Comparison of ENCODE assay signal across 1 cellular context in genomic region chr19:1247747-1248453, GRCh38.
TF ChIP-seq lines count a peak whose summit lies in the region.

No MANE protein-coding gene starts in this region.

TF ChIP-seq in K562, 482 proteins besides CTCF, POLR2A, EP300 and RAD21 (continued from another document and continues in another):
- TF ChIP-seq HCFC1 (IDR thresholded peaks at IDR 0.05; ENCODE audit: low read depth, low read length) (no peak; the same call in 1 of the 2 replicates), POLR2B (IDR thresholded peaks at IDR 0.05; ENCODE audit: low read depth, partially characterized antibody) (no peak), EGR1 (conservative IDR thresholded peaks at IDR 0.05) (peak; percentile 71), ZBTB17 (CRISPR knock-in tag; IDR thresholded peaks at IDR 0.05) (no peak), SIX5 (IDR thresholded peaks at IDR 0.05; ENCODE audit: borderline replicate concordance in 1 of 2, insufficient read depth in 1 of 2, low read depth in 1 of 2, low read length in 2 of 2) (no peak), CBFA2T3 (IDR thresholded peaks at IDR 0.05) (no peak), ZNF785 (CRISPR knock-in tag; IDR thresholded peaks at IDR 0.05) (no peak), ETV1 (tag; conservative IDR thresholded peaks at IDR 0.05; ENCODE audit: low read depth) (peak; percentile 85), SREBF2 (CRISPR knock-in tag; IDR thresholded peaks at IDR 0.05) (no peak), ZNF780A (CRISPR knock-in tag; IDR thresholded peaks at IDR 0.05) (peak; percentile 73; the same call in 1 of the 2 replicates), ERF (CRISPR knock-in tag; IDR thresholded peaks at IDR 0.05) (peak; percentile 68), ZNF143 (CRISPR knock-in tag; IDR thresholded peaks at IDR 0.05) (peak; percentile 52; the same call in 1 of the 2 replicates), ZNF449 (CRISPR knock-in tag; IDR thresholded peaks at IDR 0.05) (no peak), HDAC3 (IDR thresholded peaks at IDR 0.05; ENCODE audit: borderline replicate concordance, partially characterized antibody) (no peak), OTX1 (CRISPR knock-in tag; IDR thresholded peaks at IDR 0.05) (no peak), NFATC3 (IDR thresholded peaks at IDR 0.05) (no peak), PTBP1 (IDR thresholded peaks at IDR 0.05; ENCODE audit: low read depth, low read length) (0 out of 2 replicates have a peak, but pooled peaks have one; percentile 61), FOXA3 (CRISPR knock-in tag; conservative IDR thresholded peaks at IDR 0.05 in 1 of 2, IDR thresholded peaks at IDR 0.05 in 1 of 2) (no peak), MAX (CRISPR knock-in tag; IDR thresholded peaks at IDR 0.05) (0 out of 2 replicates have a peak, but pooled peaks have one; percentile 42), SOX6 (IDR thresholded peaks at IDR 0.05) (peak; percentile 29; the same call in 1 of the 2 replicates), RB1 (IDR thresholded peaks at IDR 0.05; ENCODE audit: low read depth) (peak; percentile 16), KDM4B (IDR thresholded peaks at IDR 0.05; ENCODE audit: borderline replicate concordance in 2 of 2, low read depth in 1 of 2) (no peak), RNF2 (IDR thresholded peaks at IDR 0.05) (peak; percentile 45; the same call in 1 of the 2 replicates), CBX1 (IDR thresholded peaks at IDR 0.05; ENCODE audit: low read depth) (peak; percentile 91), NUFIP1 (IDR thresholded peaks at IDR 0.05; ENCODE audit: partially characterized antibody) (no peak), DACH1 (IDR thresholded peaks at IDR 0.05; ENCODE audit: partially characterized antibody) (no peak), PATZ1 (CRISPR knock-in tag; IDR thresholded peaks at IDR 0.05; ENCODE audit: borderline replicate concordance) (no peak), ZSCAN29 (IDR thresholded peaks at IDR 0.05) (no peak), ZNF766 (CRISPR knock-in tag; conservative IDR thresholded peaks at IDR 0.05) (no peak), MYNN (IDR thresholded peaks at IDR 0.05) (peak; percentile 6; the same call in 1 of the 2 replicates), MYNN (CRISPR knock-in tag; IDR thresholded peaks at IDR 0.05) (no peak), POLR3A (IDR thresholded peaks at IDR 0.05; ENCODE audit: borderline replicate concordance, extremely low read depth, insufficient read depth, insufficient read length) (no peak), SAFB (IDR thresholded peaks at IDR 0.05; ENCODE audit: borderline replicate concordance, low read depth, low read length) (no peak), PTRF (tag; IDR thresholded peaks at IDR 0.05) (no peak), HMBOX1 (IDR thresholded peaks at IDR 0.05) (no peak), MTA2 (IDR thresholded peaks at IDR 0.05; ENCODE audit: low read depth) (no peak), TGIF2 (CRISPR knock-in tag; IDR thresholded peaks at IDR 0.05) (no peak), BRCA1 (IDR thresholded peaks at IDR 0.05) (no peak), BRCA1 (CRISPR knock-in tag; IDR thresholded peaks at IDR 0.05) (no peak), PHF21A (IDR thresholded peaks at IDR 0.05; ENCODE audit: borderline replicate concordance, low read depth) (no peak), CBFB (CRISPR knock-in tag; IDR thresholded peaks at IDR 0.05) (peak; percentile 73; the same call in 1 of the 2 replicates), SMAD2 (IDR thresholded peaks at IDR 0.05; ENCODE audit: low read depth, low read length) (no peak), NFE2 (IDR thresholded peaks at IDR 0.05; ENCODE audit: low read depth) (peak; percentile 43; the same call in 1 of the 2 replicates), IFI16 (CRISPR knock-in tag; IDR thresholded peaks at IDR 0.05) (no peak), SRSF9 (IDR thresholded peaks at IDR 0.05; ENCODE audit: borderline replicate concordance, low read depth, low read length) (no peak), ZBTB8A (IDR thresholded peaks at IDR 0.05; ENCODE audit: partially characterized antibody) (no peak), ZNF609 (CRISPR knock-in tag; IDR thresholded peaks at IDR 0.05; ENCODE audit: borderline replicate concordance) (no peak), ZNF12 (CRISPR knock-in tag; IDR thresholded peaks at IDR 0.05) (no peak), DLX4 (CRISPR knock-in tag; IDR thresholded peaks at IDR 0.05) (no peak), ZNF165 (CRISPR knock-in tag; IDR thresholded peaks at IDR 0.05; ENCODE audit: borderline replicate concordance) (no peak), ZNF561 (CRISPR knock-in tag; conservative IDR thresholded peaks at IDR 0.05) (no peak), ZKSCAN1 (IDR thresholded peaks at IDR 0.05; ENCODE audit: low read depth, low read length) (no peak), SPI1 (IDR thresholded peaks at IDR 0.05; ENCODE audit: borderline replicate concordance, low read depth, low read length) (no peak), ESRRB (CRISPR knock-in tag; IDR thresholded peaks at IDR 0.05; ENCODE audit: borderline replicate concordance) (no peak), RNF219 (CRISPR knock-in tag; IDR thresholded peaks at IDR 0.05) (no peak), KLF6 (CRISPR knock-in tag; IDR thresholded peaks at IDR 0.05; ENCODE audit: borderline replicate concordance) (no peak), HMG20A (CRISPR knock-in tag; conservative IDR thresholded peaks at IDR 0.05) (no peak), MNT (conservative IDR thresholded peaks at IDR 0.05) (peak; percentile 64 to 69), ZNF174 (CRISPR knock-in tag; IDR thresholded peaks at IDR 0.05) (no peak), NBN (IDR thresholded peaks at IDR 0.05; ENCODE audit: low read depth) (no peak), CXXC5 (CRISPR knock-in tag; IDR thresholded peaks at IDR 0.05) (peak; percentile 57), THRB (CRISPR knock-in tag; conservative IDR thresholded peaks at IDR 0.05) (no peak), HNRNPLL (IDR thresholded peaks at IDR 0.05; ENCODE audit: low read depth, low read length, poor library complexity, severe bottlenecking) (no peak), NEUROD1 (IDR thresholded peaks at IDR 0.05; ENCODE audit: borderline replicate concordance, low read depth, low read length, partially characterized antibody) (no peak)
